ENCODE assay signal across 13 cellular contexts in the genomic region with DNA sequence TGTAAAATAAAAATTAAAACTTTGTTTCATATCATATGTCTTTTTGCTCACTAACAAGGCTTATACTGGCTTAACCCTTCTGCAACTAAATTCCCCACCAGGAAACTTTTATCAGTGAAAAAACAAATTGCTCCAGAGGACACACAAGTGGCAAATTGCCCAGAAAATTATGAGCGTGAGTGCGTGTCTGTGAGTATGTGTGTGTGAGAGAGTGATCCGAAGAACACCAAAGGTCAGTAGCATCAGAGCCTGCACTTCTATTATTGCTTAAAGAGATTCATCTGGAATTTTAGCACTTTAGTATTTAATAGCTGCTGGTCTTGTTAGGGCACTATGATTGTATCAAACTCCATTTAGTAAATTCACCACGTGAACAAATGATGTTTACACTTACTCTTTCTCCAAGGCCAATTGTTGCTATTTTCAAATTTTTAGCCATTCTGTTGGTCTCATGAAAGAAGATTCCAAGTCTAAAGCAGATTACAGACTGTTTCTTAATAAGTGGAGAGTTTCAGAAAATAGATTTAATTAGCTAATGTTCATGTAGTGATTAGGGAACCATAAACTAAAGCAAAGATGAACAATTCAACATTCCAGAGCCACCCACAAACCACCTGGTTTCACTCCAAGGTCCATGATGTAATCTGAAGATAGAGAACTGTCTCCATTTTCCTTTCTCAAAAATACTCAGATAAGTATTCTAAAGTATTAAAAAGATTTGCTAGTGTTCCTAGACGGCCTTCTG. TPM values are rescaled to one million over a fixed set of nuclear protein-coding genes. Genes with fewer than 3 reads are reported as not detected.
DNase-seq lines count a peak whose midpoint lies in the region; ATAC-seq and TF ChIP-seq lines count a peak whose summit lies in the region.
"Had no signal": no experiment of that assay in that cellular context is flagged by ENCODE, and none has a peak within 500 bp of the region (broad histone marks: within the 10 kb centered on the region; RNA-seq: fewer than 3 reads in every experiment).

No MANE protein-coding gene starts in this region.

- no peaks in the 10 kb centered on the region for H3K9me2 ChIP-seq in SK-N-SH

- H2AFZ ChIP-seq in SK-N-SH (ENCODE audit: low read depth), result no peak overlapping the region

- CTCF ChIA-PET in SK-N-SH (lab: Yijun Ruan, JAX), result interaction anchor here (1.3 to 4.0 kb wide), 5 partner anchors 13 to 108 kb away, joined by 4 to 30 read pairs (median 18); a partner anchor contains a TSS

- ATAC-seq in HG03565 (IDR thresholded peaks at IDR 0.05; ENCODE audit: unreplicated experiment), result no peak
- no peak for ATAC-seq in GM18520 (IDR thresholded peaks at IDR 0.05; ENCODE audit: unreplicated experiment)
- ATAC-seq: stimulated activated effector memory CD8-positive, alpha-beta T cell treated with anti-CD3 and anti-CD28 coated beads, Interleukin-12 subunit alpha, Interleukin-12 subunit beta, amount 100 ng/mL, for 72 hours had no signal

- peaks cover 0 to 27% of the 10 kb centered on the region in 2 experiments; a peak in 3 of 4 replicates for H3K4me1 ChIP-seq in SK-N-SH (ENCODE audit: control insufficient read depth in 1 of 2, insufficient read depth in 2 of 2, low read depth in 1 of 2, low read length in 1 of 2)
- H3K4me1 ChIP-seq in rectal smooth muscle tissue (ENCODE audit: control insufficient read depth, insufficient read depth, low read length), result peaks cover under 1% of the 10 kb centered on the region

- POLR2A ChIA-PET in SK-N-SH (lab: Yijun Ruan, JAX), result no interaction called here

- 60% methylated on average over 5 of the region's 5 CpGs for WGBS in SK-N-SH (ENCODE audit: low lambda C conversion rate)

- H3K27me3 ChIP-seq in SK-N-SH (ENCODE audit: insufficient read depth) (no peaks in the 10 kb centered on the region), rectal smooth muscle tissue (ENCODE audit: control insufficient read depth, insufficient read depth, low read length) (no peaks in the 10 kb centered on the region)

- H3K4me3 ChIP-seq in SK-N-SH (ENCODE audit: low read depth in 2 of 2, low read length in 1 of 2) (no peak overlapping the region), fibroblast of pulmonary artery (replicated peaks; ENCODE audit: low read depth, low read length) (no peak overlapping the region), rectal smooth muscle tissue (ENCODE audit: low read length) (no peak overlapping the region)

- H3K27ac ChIP-seq in SK-N-SH (ENCODE audit: low read depth in 2 of 2, low read length in 1 of 2), result peak overlapping the region; percentile 5 to 69; a peak in 3 of 4 replicates
- H3K27ac ChIP-seq in rectal smooth muscle tissue (ENCODE audit: low read depth, low read length), result peak overlapping the region; percentile 27

- no peak for TF ChIP-seq RAD21 in SK-N-SH (IDR thresholded peaks at IDR 0.05; ENCODE audit: low read length)

- no peaks in the 10 kb centered on the region for H3K79me2 ChIP-seq in SK-N-SH (ENCODE audit: insufficient read depth)

- peak; percentile 70 for DNase-seq in EL
- peak; percentile 21 for DNase-seq in SK-N-SH
- peak; percentile 88 for DNase-seq in fibroblast of pulmonary artery (ENCODE audit: low read depth)
- DNase-seq in stimulated activated CD4-positive, alpha-beta T cell treated with anti-CD3 and anti-CD28 coated beads, Interleukin-4, amount 100 ng/mL, for 4 hours, result no peak
- no peak for DNase-seq in T-helper 9 cell
- DNase-seq: activated T-cell treated with anti-CD3 and anti-CD28 coated beads, Interleukin-2, amount 50 U/mL, for 24 hours; anterior cingulate cortex; CD4-positive, alpha-beta T cell; NCI-H446 treated with DMSO at 0.1 percent for 48 hours had no signal

- H3K9me3 ChIP-seq in SK-N-SH, result no peaks in the 10 kb centered on the region

- TF ChIP-seq EP300 in SK-N-SH (IDR thresholded peaks at IDR 0.05; ENCODE audit: borderline replicate concordance in 1 of 2, low read depth in 1 of 2, low read length in 1 of 2), result peak in 1 of 2 experiments; percentile 59; a peak in 2 of 4 replicates

- H3K4me2 ChIP-seq in SK-N-SH, result no peak overlapping the region

- H3K36me3 ChIP-seq in SK-N-SH (replicated peaks in 1 of 2; ENCODE audit: control insufficient read depth in 1 of 2, insufficient read depth in 2 of 2, low read length in 1 of 2) (peaks cover 33 to 63% of the 10 kb centered on the region in 2 experiments), rectal smooth muscle tissue (ENCODE audit: control insufficient read depth, insufficient read depth, low read length) (no peaks in the 10 kb centered on the region)

- no peaks in the 10 kb centered on the region for H4K20me1 ChIP-seq in SK-N-SH (ENCODE audit: insufficient read depth)

- TF ChIP-seq CTCF in SK-N-SH (IDR thresholded peaks at IDR 0.05), result no peak
- TF ChIP-seq CTCF in fibroblast of pulmonary artery (IDR thresholded peaks at IDR 0.05; ENCODE audit: low read length, missing control alignments), result no peak

- no peaks in the 10 kb centered on the region for H3F3A ChIP-seq in SK-N-SH (replicated peaks; ENCODE audit: insufficient read depth)

- H3K9ac ChIP-seq in SK-N-SH, result no peak overlapping the region
- H3K9ac ChIP-seq in rectal smooth muscle tissue (ENCODE audit: low read length), result no peak overlapping the region

TF ChIP-seq in SK-N-SH, 30 proteins besides CTCF, POLR2A, EP300 and RAD21:
- peak; percentile 11; the same call in 1 of the 2 replicates for TF ChIP-seq NFIC (IDR thresholded peaks at IDR 0.05; ENCODE audit: borderline replicate concordance)
- TF ChIP-seq, protein P1, sequence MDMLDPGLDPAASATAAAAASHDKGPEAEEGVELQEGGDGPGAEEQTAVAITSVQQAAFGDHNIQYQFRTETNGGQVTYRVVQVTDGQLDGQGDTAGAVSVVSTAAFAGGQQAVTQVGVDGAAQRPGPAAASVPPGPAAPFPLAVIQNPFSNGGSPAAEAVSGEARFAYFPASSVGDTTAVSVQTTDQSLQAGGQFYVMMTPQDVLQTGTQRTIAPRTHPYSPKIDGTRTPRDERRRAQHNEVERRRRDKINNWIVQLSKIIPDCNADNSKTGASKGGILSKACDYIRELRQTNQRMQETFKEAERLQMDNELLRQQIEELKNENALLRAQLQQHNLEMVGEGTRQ (IDR thresholded peaks at IDR 0.05; ENCODE audit: borderline replicate concordance, low read depth, low read length), result no peak
- TF ChIP-seq GATA2 (CRISPR knock-in tag; IDR thresholded peaks at IDR 0.05), result peak; percentile 15; the same call in 1 of the 2 replicates

RNA-seq across cellular contexts. Expression of a gene that starts 57.8 kb away (rescaled TPM):
- 13.0 and 18.1 TPM in 2 replicates for polyA plus RNA-seq in SK-N-SH (2012; rRNA removed)
- polyA plus RNA-seq in SK-N-SH (2012; cell fraction: cytosol; rRNA removed), result 17.4 and 22.1 TPM in 2 replicates
- 13.8 and 25.4 TPM in 2 replicates for polyA plus RNA-seq in SK-N-SH (2012; cell fraction: nucleus; rRNA removed)

Comparison
In these comparisons a context has a peak if more than half of its experiments do, and no peak if none do; other contexts are left out.
1. DNase-seq: peak in EL (single experiment), SK-N-SH (single experiment) and fibroblast of pulmonary artery (single experiment); none in stimulated activated CD4-positive, alpha-beta T cell treated with anti-CD3 and anti-CD28 coated beads, Interleukin-4, amount 100 ng/mL, for 4 hours (0 of 2) and T-helper 9 cell (single experiment).